In the genomic region with DNA sequence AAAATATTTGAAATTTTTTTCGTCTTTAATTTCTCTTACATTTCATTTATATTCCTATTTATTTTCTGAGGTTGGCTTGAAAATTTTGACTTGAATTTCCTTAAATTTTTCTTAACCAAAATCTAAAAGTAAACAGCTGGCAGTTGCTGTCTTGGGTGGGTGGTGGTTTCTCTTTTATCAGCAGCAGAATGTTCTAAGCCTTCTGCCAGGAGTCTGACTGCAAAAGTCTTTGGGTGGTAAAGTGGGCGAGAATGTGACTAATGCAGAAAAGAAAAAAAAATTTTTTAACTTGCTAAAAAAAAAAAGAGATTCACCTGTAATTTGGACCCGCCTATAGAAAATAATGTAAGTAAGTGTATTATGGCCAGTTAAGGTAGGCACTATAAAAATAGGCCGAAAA, we compare ENCODE assay signal across 8 cellular contexts. TPM values are rescaled to one million over a fixed set of nuclear protein-coding genes. Genes with fewer than 3 reads are reported as not detected.
DNase-seq lines count a peak whose midpoint lies in the region; TF ChIP-seq lines count a peak whose summit lies in the region.

No MANE protein-coding gene starts in this region.

- no peak overlapping the region for H2BK15ac ChIP-seq in mesenchymal stem cell (ENCODE audit: low read depth, poor library complexity, severe bottlenecking)

- H3K9me2 ChIP-seq in Loucy (replicated peaks; ENCODE audit: low read depth, low read length), result no peaks in the 10 kb centered on the region

- peaks cover 0 to 2% of the 10 kb centered on the region in 2 donors for H3K27me3 Mint-ChIP-seq in CD8-positive, alpha-beta memory T cell
- H3K27me3 Mint-ChIP-seq in Calu3 (ENCODE audit: unreplicated experiment), result no peaks in the 10 kb centered on the region

- CTCF ChIA-PET in CD8-positive, alpha-beta memory T cell (lab: Charles Lee), result interaction anchor here (1.1 kb wide), 1 partner anchor 56 kb away, joined by 3 read pairs; no protein-coding TSS in a partner anchor
- CTCF ChIA-PET in Calu3 (lab: Charles Lee), result no interaction called here

- H3K9ac ChIP-seq in Loucy (ENCODE audit: low read depth, low read length, poor library complexity, severe bottlenecking), result peak overlapping the region; percentile 91
- peak overlapping the region; percentile 98 for H3K9ac ChIP-seq in mesenchymal stem cell (ENCODE audit: low read length)

- peaks cover 3% of the 10 kb centered on the region for H3K79me1 ChIP-seq in mesenchymal stem cell (replicated peaks; ENCODE audit: low read length, poor library complexity, severe bottlenecking)

- peak overlapping the region; percentile 79 to 99 (median 97) for H3K4me3 Mint-ChIP-seq in CD8-positive, alpha-beta memory T cell
- no peak overlapping the region for H3K4me3 Mint-ChIP-seq in Calu3 (ENCODE audit: low read depth, unreplicated experiment)

- H3K27ac Mint-ChIP-seq in CD8-positive, alpha-beta memory T cell, result peak overlapping the region; percentile 84 to 99 (median 90)
- H3K27ac Mint-ChIP-seq in Calu3 (ENCODE audit: unreplicated experiment), result no peak overlapping the region

- H3K36me3 ChIP-seq in CD8-positive, alpha-beta memory T cell (ENCODE audit: insufficient read depth, low read length), result no peaks in the 10 kb centered on the region
- H3K36me3 ChIP-seq in Loucy (ENCODE audit: insufficient read depth, low read length) (no peaks in the 10 kb centered on the region), adrenal gland (replicated peaks in 1 of 2) (no peaks in the 10 kb centered on the region), mesenchymal stem cell (ENCODE audit: control insufficient read depth in 1 of 2, insufficient read depth in 2 of 2, low read depth in 1 of 2, low read length in 2 of 2) (no peaks in the 10 kb centered on the region)

- H2AFZ ChIP-seq in Loucy (ENCODE audit: low read length) (no peak overlapping the region), mesenchymal stem cell (ENCODE audit: low read depth, low read length) (no peak overlapping the region)

- intact Hi-C loops in adrenal gland (cut with DNase I), result no loop called here
- intact Hi-C loops in Calu3 (cut with micrococcal nuclease; ENCODE audit: unreplicated experiment), result no loop called here

- no peaks in the 10 kb centered on the region for H3K9me3 ChIP-seq in CD8-positive, alpha-beta memory T cell (ENCODE audit: low read length)
- H3K9me3 ChIP-seq in Loucy (ENCODE audit: insufficient read depth, low read depth, low read length) (no peaks in the 10 kb centered on the region), adrenal gland (replicated peaks in 1 of 3) (peaks cover 0 to 11% (median 11%) of the 10 kb centered on the region in 3 donors), mesenchymal stem cell (ENCODE audit: control insufficient read depth, low read length) (no peaks in the 10 kb centered on the region)

- H3K14ac ChIP-seq in mesenchymal stem cell (ENCODE audit: low read length in 2 of 2), result no peak overlapping the region

- H3K79me2 ChIP-seq in Loucy (ENCODE audit: insufficient read depth, low read length), result peaks cover 95% of the 10 kb centered on the region

- no peak overlapping the region for H4K91ac ChIP-seq in mesenchymal stem cell (ENCODE audit: low read length)

- H3K27me3 ChIP-seq in CD8-positive, alpha-beta memory T cell (ENCODE audit: insufficient read depth, low read length, poor library complexity, severe bottlenecking), result no peaks in the 10 kb centered on the region
- no peaks in the 10 kb centered on the region for H3K27me3 ChIP-seq in Loucy (ENCODE audit: insufficient read depth, low read length, poor library complexity, severe bottlenecking)
- H3K27me3 ChIP-seq in adrenal gland, result no peaks in the 10 kb centered on the region
- H3K27me3 ChIP-seq in mesenchymal stem cell (ENCODE audit: control insufficient read depth in 1 of 2, insufficient read depth in 1 of 2, low read length in 2 of 2), result no peaks in the 10 kb centered on the region

- H3K4me2 ChIP-seq in Loucy (ENCODE audit: low read depth, low read length, poor library complexity, severe bottlenecking), result peak overlapping the region; percentile 87
- no peak overlapping the region for H3K4me2 ChIP-seq in mesenchymal stem cell (ENCODE audit: low read length, poor library complexity, severe bottlenecking)

- BruUV-seq in Calu3 (replicated peaks; lab: Mats Ljungman, UMichigan), result no TSS peak

- H2BK12ac ChIP-seq in mesenchymal stem cell (ENCODE audit: low read length in 2 of 2), result no peak overlapping the region

- peaks cover 0 to 4% (median 0%) of the 10 kb centered on the region in 5 donors for H3K9me3 Mint-ChIP-seq in CD8-positive, alpha-beta memory T cell
- no peaks in the 10 kb centered on the region for H3K9me3 Mint-ChIP-seq in Calu3 (ENCODE audit: low read depth, unreplicated experiment)

- H3K4ac ChIP-seq in mesenchymal stem cell (ENCODE audit: low read depth in 1 of 2, low read length in 2 of 2), result no peak overlapping the region

- DNase-seq in CD8-positive, alpha-beta memory T cell, result peak in 2 of 5 donors; percentile 29 to 47
- DNase-seq in adrenal gland, result no peak
- peak; percentile 11 for DNase-seq in mesenchymal stem cell
- no peak for DNase-seq in NCI-H526 (lab: John Stamatoyannopoulos, UW)
- no peak for DNase-seq in GOT3 (lab: John Stamatoyannopoulos, UW)
- DNase-seq in Calu3, result no peak
- no peak for DNase-seq in T-helper 9 cell

- no peak for TF ChIP-seq POLR2A in adrenal gland (IDR thresholded peaks at IDR 0.05)

- H3K4me1 ChIP-seq in CD8-positive, alpha-beta memory T cell (ENCODE audit: insufficient read depth, low read length), result peaks cover 49% of the 10 kb centered on the region
- peaks cover 68% of the 10 kb centered on the region for H3K4me1 ChIP-seq in Loucy (ENCODE audit: insufficient read depth, low read length, poor library complexity, severe bottlenecking)
- H3K4me1 ChIP-seq in adrenal gland (replicated peaks in 1 of 2), result peaks cover 21 to 53% of the 10 kb centered on the region in 2 donors
- H3K4me1 ChIP-seq in mesenchymal stem cell (ENCODE audit: control insufficient read depth, insufficient read depth, low read depth, low read length), result no peaks in the 10 kb centered on the region

- no peak overlapping the region for H3K23ac ChIP-seq in mesenchymal stem cell (ENCODE audit: low read length in 2 of 2)

- H3K4me1 Mint-ChIP-seq in CD8-positive, alpha-beta memory T cell, result peaks cover 72 to 86% (median 77%) of the 10 kb centered on the region in 3 donors
- peaks cover 6% of the 10 kb centered on the region for H3K4me1 Mint-ChIP-seq in Calu3 (ENCODE audit: low read depth, unreplicated experiment)

- H2AK5ac ChIP-seq in mesenchymal stem cell (ENCODE audit: low read length, severe bottlenecking), result no peak overlapping the region

- H3K27ac ChIP-seq in CD8-positive, alpha-beta memory T cell (ENCODE audit: low read depth, low read length), result peak overlapping the region; percentile 58
- H3K27ac ChIP-seq in adrenal gland, result peak overlapping the region in 4 of 5 donors; percentile 14 to 59 (median 34)
- no peak overlapping the region for H3K27ac ChIP-seq in mesenchymal stem cell (ENCODE audit: low read length, poor library complexity, severe bottlenecking)

- H3K18ac ChIP-seq in mesenchymal stem cell (ENCODE audit: low read depth in 1 of 2, low read length in 2 of 2), result no peak overlapping the region

- no peak overlapping the region for H4K8ac ChIP-seq in mesenchymal stem cell (ENCODE audit: low read length)

- WGBS in adrenal gland, 4 donors, result 50 to 63% (median 56%) methylated on average over 4 of the region's 4 CpGs
- 67% methylated on average over 1 of the region's 4 CpGs for WGBS in mesenchymal stem cell

- H2BK120ac ChIP-seq in mesenchymal stem cell (ENCODE audit: low read depth, low read length), result no peak overlapping the region

- peaks cover 6% of the 10 kb centered on the region; the same call in 1 of the 2 replicates for H3F3A ChIP-seq in Loucy (ENCODE audit: low read depth)

- H3K36me3 Mint-ChIP-seq in CD8-positive, alpha-beta memory T cell, result peaks cover 0 to 29% (median 1%) of the 10 kb centered on the region in 3 donors
- H3K36me3 Mint-ChIP-seq in Calu3 (ENCODE audit: insufficient read depth, unreplicated experiment), result peaks cover 32% of the 10 kb centered on the region

- TF ChIP-seq CTCF in Loucy (conservative IDR thresholded peaks at IDR 0.05; ENCODE audit: low read length) (no peak), adrenal gland (IDR thresholded peaks at IDR 0.05) (no peak), Calu3 (IDR thresholded peaks at IDR 0.05; ENCODE audit: unreplicated experiment) (no peak)

- H3K4me3 ChIP-seq in CD8-positive, alpha-beta memory T cell (ENCODE audit: low read length), result peak overlapping the region; percentile 45
- H3K4me3 ChIP-seq in Loucy (ENCODE audit: low read length, poor library complexity, severe bottlenecking), result peak overlapping the region; percentile 83
- peak overlapping the region in 1 of 4 donors; percentile 84 for H3K4me3 ChIP-seq in adrenal gland
- peak overlapping the region in 1 of 2 experiments; percentile 93 for H3K4me3 ChIP-seq in mesenchymal stem cell (ENCODE audit: insufficient read depth in 1 of 2, low read depth in 1 of 2, low read length in 2 of 2)

- no peak overlapping the region for H2BK5ac ChIP-seq in mesenchymal stem cell (ENCODE audit: low read depth, low read length, poor library complexity, severe bottlenecking)

- peaks cover 61% of the 10 kb centered on the region for H4K20me1 ChIP-seq in Loucy (ENCODE audit: insufficient read depth, low read length, poor library complexity, severe bottlenecking)

- POLR2A ChIA-PET in CD8-positive, alpha-beta memory T cell (lab: Charles Lee), result no interaction called here

RNA-seq across cellular contexts. Expression of a gene that starts 2.5 kb away (rescaled TPM):
- 10 to 100 TPM; 50.4 to 54.7 TPM for total RNA-seq in CD8-positive, alpha-beta memory T cell
- 103 TPM for polyA plus RNA-seq in CD8-positive, alpha-beta memory T cell
- total RNA-seq in adrenal gland, result 100 to 1,000 TPM in 3 of 8 donors, 10 to 100 TPM in 5; 43.5 to 154 (median 77.4) TPM
- polyA plus RNA-seq in adrenal gland, result 10 to 100 TPM; 55.9 to 73.7 (median 66.7) TPM
- 46.4 TPM for polyA plus RNA-seq in mesenchymal stem cell (2013, experiment 1 of 2)
- polyA plus RNA-seq in mesenchymal stem cell (2013, experiment 2 of 2), result 43.1 TPM
- 33.7 and 37.5 TPM in 2 replicates for total RNA-seq in Calu3 (2022)

RNA-seq across cellular contexts. Expression of a gene that starts 3.0 kb away (rescaled TPM):
- total RNA-seq in CD8-positive, alpha-beta memory T cell, result 10 to 100 TPM; 58.7 to 64.5 TPM
- polyA plus RNA-seq in CD8-positive, alpha-beta memory T cell, result 22.3 TPM
- total RNA-seq in adrenal gland (10 to 100 TPM; 22.7 to 54.4 (median 31.6) TPM), Calu3 (2022) (35.0 and 36.3 TPM in 2 replicates)
- 10 to 100 TPM; 49.2 to 67.9 (median 52.7) TPM for polyA plus RNA-seq in adrenal gland
- polyA plus RNA-seq in mesenchymal stem cell (2013, experiment 1 of 2), result 14.2 TPM
- 16.1 TPM for polyA plus RNA-seq in mesenchymal stem cell (2013, experiment 2 of 2)
